8 cellular contexts compared by ENCODE assay signal in genomic region chrX:69285881-69286545, GRCh38.
DNase-seq lines count a peak whose midpoint lies in the region; ATAC-seq, FAIRE-seq and TF ChIP-seq lines count a peak whose summit lies in the region.

No MANE protein-coding gene starts in this region.

- intact Hi-C loops in heart right ventricle (cut with DNase I), result loop anchor here (2.0 to 10.0 kb wide), 12 partner anchors 51 to 1091 kb away; partner anchors contain the start of gene EFNB1 (in 4 of the 10)
- intact Hi-C loops in psoas muscle (cut with DNase I), result loop anchor here (2.0 to 10.0 kb wide), 3 partner anchors 121 to 459 kb away; partner anchors contain the start of gene PJA1 (in 1 of the 2)

- peaks cover 5% of the 10 kb centered on the region for H3K27me3 Mint-ChIP-seq in activated naive CD8-positive, alpha-beta T cell treated with anti-CD3 and anti-CD28 coated beads for 36 hours

- peak overlapping the region; percentile 46 for H3K4me3 ChIP-seq in SJCRH30
- H3K4me3 ChIP-seq in heart right ventricle, result peak overlapping the region; percentile 4 to 55 (median 45)
- peak overlapping the region; percentile 55 for H3K4me3 ChIP-seq in psoas muscle

- H3K9me3 Mint-ChIP-seq in activated naive CD8-positive, alpha-beta T cell treated with anti-CD3 and anti-CD28 coated beads for 36 hours, result no peaks in the 10 kb centered on the region

- DNase-seq in GM10266 (ENCODE audit: extremely low spot score), result peak; percentile 45
- peak; percentile 55 to 73 for DNase-seq in SJCRH30
- DNase-seq in activated naive CD8-positive, alpha-beta T cell treated with anti-CD3 and anti-CD28 coated beads for 36 hours, result peak; percentile 38
- peak; percentile 49 to 71 for DNase-seq in heart right ventricle
- peak; percentile 68 to 78 for DNase-seq in psoas muscle
- DNase-seq in urothelium cell line (ENCODE audit: low spot score), result peak; percentile 74
- DNase-seq in dedifferentiated amniotic fluid mesenchymal stem cell (ENCODE audit: extremely low spot score), result no peak

- ATAC-seq in HG03095 (IDR thresholded peaks at IDR 0.05; ENCODE audit: unreplicated experiment), result peak; percentile 68
- peak; percentile 72 to 89 (median 86) for ATAC-seq in heart right ventricle
- ATAC-seq in psoas muscle, result peak; percentile 76 to 91 (median 82)

- no peaks in the 10 kb centered on the region for H3K9me3 ChIP-seq in SJCRH30 (replicated peaks)
- H3K9me3 ChIP-seq in heart right ventricle, result no peaks in the 10 kb centered on the region
- no peaks in the 10 kb centered on the region for H3K9me3 ChIP-seq in psoas muscle

- no peak overlapping the region for H3K27ac ChIP-seq in SJCRH30
- H3K27ac ChIP-seq in heart right ventricle, result peak overlapping the region in 3 of 10 donors; percentile 30 to 55 (median 31)
- no peak overlapping the region for H3K27ac ChIP-seq in psoas muscle

- no peaks in the 10 kb centered on the region for H3K36me3 ChIP-seq in SJCRH30
- H3K36me3 ChIP-seq in heart right ventricle, result no peaks in the 10 kb centered on the region
- H3K36me3 ChIP-seq in psoas muscle (ENCODE audit: insufficient read depth in 1 of 2, low read depth in 1 of 2), result no peaks in the 10 kb centered on the region

- H3K4me1 ChIP-seq in SJCRH30, result no peaks in the 10 kb centered on the region
- peaks cover 0 to 10% (median 5%) of the 10 kb centered on the region in 9 donors for H3K4me1 ChIP-seq in heart right ventricle
- peaks cover 6% of the 10 kb centered on the region for H3K4me1 ChIP-seq in psoas muscle

- TF ChIP-seq CTCF in GM10266 (IDR thresholded peaks at IDR 0.05; ENCODE audit: control insufficient read depth, insufficient read depth, low read depth, missing control alignments), result peak; percentile 77
- peak; percentile 60 to 92 (median 83) for TF ChIP-seq CTCF in heart right ventricle (IDR thresholded peaks at IDR 0.05)
- TF ChIP-seq CTCF in psoas muscle (IDR thresholded peaks at IDR 0.05), result peak; percentile 79

- peak overlapping the region; percentile 25 for H3K4me3 Mint-ChIP-seq in activated naive CD8-positive, alpha-beta T cell treated with anti-CD3 and anti-CD28 coated beads for 36 hours

- 2 to 4% methylated on average over 29 to 30 of the region's 31 CpGs for whole genome bisulfite sequencing in heart right ventricle, 2 donors
- WGBS in psoas muscle, 3 donors, result 3 to 13% (median 4%) methylated on average over 21 to 31 of the region's 31 CpGs

- no peak overlapping the region for H3K27ac Mint-ChIP-seq in activated naive CD8-positive, alpha-beta T cell treated with anti-CD3 and anti-CD28 coated beads for 36 hours

- no peak for FAIRE-seq in urothelium cell line (lab: Jason Lieb, UNC)

- no peaks in the 10 kb centered on the region for H3K4me1 Mint-ChIP-seq in activated naive CD8-positive, alpha-beta T cell treated with anti-CD3 and anti-CD28 coated beads for 36 hours

- H3K27me3 ChIP-seq in SJCRH30 (no peaks in the 10 kb centered on the region), heart right ventricle (peaks cover 0 to 36% (median 0%) of the 10 kb centered on the region in 7 donors), psoas muscle (ENCODE audit: insufficient read depth in 3 of 3, low read length in 2 of 3) (peaks cover 0 to 32% (median 0%) of the 10 kb centered on the region in 3 donors)

- H3K36me3 Mint-ChIP-seq in activated naive CD8-positive, alpha-beta T cell treated with anti-CD3 and anti-CD28 coated beads for 36 hours, result no peaks in the 10 kb centered on the region
